ENCODE assay signal across 15 cellular contexts in genomic region chr18:79799619-79800352, GRCh38. TPM values are rescaled to one million over a fixed set of nuclear protein-coding genes. Genes with fewer than 3 reads are reported as not detected.
DNase-seq lines count a peak whose midpoint lies in the region; ATAC-seq and TF ChIP-seq lines count a peak whose summit lies in the region.
"Had no signal": no experiment of that assay in that cellular context is flagged by ENCODE, and none has a peak within 500 bp of the region (broad histone marks: within the 10 kb centered on the region; RNA-seq: fewer than 3 reads in every experiment).

No MANE protein-coding gene starts in this region.

- H3K27ac ChIP-seq in OCI-LY7 (ENCODE audit: low read depth, low read length, poor library complexity, severe bottlenecking) (peak overlapping the region; percentile 33), mesendoderm (ENCODE audit: low read depth, low read length) (no peak overlapping the region)

- H3K27ac Mint-ChIP-seq in activated naive CD4-positive, alpha-beta T cell treated with anti-CD3 and anti-CD28 coated beads, Interleukin-2, amount 50 U/mL, for 24 hours: no peak overlapping the region
- H3K27ac Mint-ChIP-seq in glutamatergic neuron (ENCODE audit: unreplicated experiment): peak overlapping the region; percentile 11
- H3K27ac Mint-ChIP-seq in stimulated activated memory B cell treated with anti-CD40 and anti-IgM and Interleukin-4, amounts not matched to agents 10 μg/mL and 1 μg/mL and 100 μg/mL, for 72 hours: peak overlapping the region; percentile 69
- H3K27ac Mint-ChIP-seq: activated naive CD4-positive, alpha-beta T cell treated with anti-CD3 and anti-CD28 coated beads for 36 hours; effector memory CD8-positive, alpha-beta T cell had no signal

- H3K4me3 ChIP-seq in OCI-LY7 (ENCODE audit: low read depth, low read length, poor library complexity, severe bottlenecking) (peak overlapping the region; percentile 48), mesendoderm (ENCODE audit: low read length) (no peak overlapping the region)

- no peaks in the 10 kb centered on the region for H3K9me2 ChIP-seq in OCI-LY7 (ENCODE audit: insufficient read depth, low read length)

- no TSS peak for BruUV-seq in OCI-LY7 (replicated peaks; lab: Mats Ljungman, UMichigan)

- H4K20me1 ChIP-seq in OCI-LY7 (ENCODE audit: insufficient read depth, low read length): no peaks in the 10 kb centered on the region

- H2BK5ac ChIP-seq in mesendoderm (ENCODE audit: low read length): no peak overlapping the region

- H3K36me3 Mint-ChIP-seq in activated naive CD4-positive, alpha-beta T cell treated with anti-CD3 and anti-CD28 coated beads, Interleukin-2, amount 50 U/mL, for 24 hours: no peaks in the 10 kb centered on the region
- H3K36me3 Mint-ChIP-seq in glutamatergic neuron (ENCODE audit: unreplicated experiment): peaks cover 15% of the 10 kb centered on the region
- no peaks in the 10 kb centered on the region for H3K36me3 Mint-ChIP-seq in stimulated activated memory B cell treated with anti-CD40 and anti-IgM and Interleukin-4, amounts not matched to agents 10 μg/mL and 1 μg/mL and 100 μg/mL, for 72 hours

- CTCF ChIA-PET in OCI-LY7 (lab: Charles Lee; ENCODE audit: unreplicated experiment): no interaction called here

- intact Hi-C loops in OCI-LY7 (cut with micrococcal nuclease; ENCODE audit: unreplicated experiment): no loop called here

- H3K79me1 ChIP-seq in mesendoderm (ENCODE audit: low read length): no peaks in the 10 kb centered on the region

- no peak overlapping the region for H3K9ac ChIP-seq in mesendoderm (ENCODE audit: low read length)

- H3K36me3 ChIP-seq in OCI-LY7 (ENCODE audit: insufficient read depth, low read length) (no peaks in the 10 kb centered on the region), mesendoderm (ENCODE audit: control insufficient read depth, insufficient read depth, low read length) (no peaks in the 10 kb centered on the region)

- H2BK15ac ChIP-seq in mesendoderm (replicated peaks; ENCODE audit: low read depth): no peak overlapping the region

- H3K9me3 ChIP-seq in OCI-LY7 (ENCODE audit: low read length): no peaks in the 10 kb centered on the region

- peaks cover 15% of the 10 kb centered on the region for H3K4me1 ChIP-seq in OCI-LY7 (ENCODE audit: insufficient read depth, low read length, poor library complexity, severe bottlenecking)
- no peaks in the 10 kb centered on the region for H3K4me1 ChIP-seq in mesendoderm (ENCODE audit: control insufficient read depth, low read depth, low read length)

- no peak overlapping the region for H4K5ac ChIP-seq in mesendoderm (ENCODE audit: low read length)

- no peak overlapping the region for H3K56ac ChIP-seq in mesendoderm (ENCODE audit: low read length)

- no peak overlapping the region for H3K18ac ChIP-seq in mesendoderm (ENCODE audit: low read length)

- TF ChIP-seq CTCF in OCI-LY7 (conservative IDR thresholded peaks at IDR 0.05; ENCODE audit: low read length) (no peak), glutamatergic neuron (IDR thresholded peaks at IDR 0.05; ENCODE audit: partially characterized antibody, unreplicated experiment) (no peak)

- WGBS in mesendoderm (ENCODE audit: extremely low coverage, insufficient coverage, low lambda C conversion rate): 100% methylated on average over 1 of the region's 30 CpGs

- H3K4me1 Mint-ChIP-seq in activated naive CD4-positive, alpha-beta T cell treated with anti-CD3 and anti-CD28 coated beads, Interleukin-2, amount 50 U/mL, for 24 hours: peaks cover 20% of the 10 kb centered on the region
- peaks cover 26% of the 10 kb centered on the region for H3K4me1 Mint-ChIP-seq in glutamatergic neuron (ENCODE audit: low read depth, unreplicated experiment)
- peaks cover 21% of the 10 kb centered on the region for H3K4me1 Mint-ChIP-seq in stimulated activated memory B cell treated with anti-CD40 and anti-IgM and Interleukin-4, amounts not matched to agents 10 μg/mL and 1 μg/mL and 100 μg/mL, for 72 hours

- H4K8ac ChIP-seq in mesendoderm (ENCODE audit: low read depth, low read length): no peak overlapping the region

- peaks cover 18% of the 10 kb centered on the region for H3K27me3 ChIP-seq in mesendoderm (ENCODE audit: insufficient read depth, low read length, poor library complexity)

- no peak overlapping the region for H3K4ac ChIP-seq in mesendoderm (ENCODE audit: low read depth, low read length)

- peak overlapping the region; percentile 33 for H3K4me3 Mint-ChIP-seq in activated naive CD4-positive, alpha-beta T cell treated with anti-CD3 and anti-CD28 coated beads, Interleukin-2, amount 50 U/mL, for 24 hours
- peak overlapping the region; percentile 81 for H3K4me3 Mint-ChIP-seq in glutamatergic neuron (ENCODE audit: unreplicated experiment)
- peak overlapping the region; percentile 36 for H3K4me3 Mint-ChIP-seq in stimulated activated memory B cell treated with anti-CD40 and anti-IgM and Interleukin-4, amounts not matched to agents 10 μg/mL and 1 μg/mL and 100 μg/mL, for 72 hours
- H3K4me3 Mint-ChIP-seq: activated naive CD4-positive, alpha-beta T cell treated with anti-CD3 and anti-CD28 coated beads for 36 hours had no signal

- peaks cover 27% of the 10 kb centered on the region for H3K27me3 Mint-ChIP-seq in activated naive CD4-positive, alpha-beta T cell treated with anti-CD3 and anti-CD28 coated beads, Interleukin-2, amount 50 U/mL, for 24 hours
- H3K27me3 Mint-ChIP-seq in glutamatergic neuron (ENCODE audit: unreplicated experiment): peaks cover 12% of the 10 kb centered on the region
- peaks cover 33% of the 10 kb centered on the region for H3K27me3 Mint-ChIP-seq in stimulated activated memory B cell treated with anti-CD40 and anti-IgM and Interleukin-4, amounts not matched to agents 10 μg/mL and 1 μg/mL and 100 μg/mL, for 72 hours

- H2AFZ ChIP-seq in OCI-LY7 (ENCODE audit: low read length): peak overlapping the region; percentile 84

- H3K79me2 ChIP-seq in OCI-LY7 (ENCODE audit: insufficient read depth, low read depth, low read length): no peaks in the 10 kb centered on the region
- H3K79me2 ChIP-seq in mesendoderm (ENCODE audit: control insufficient read depth, insufficient read depth, low read length): no peaks in the 10 kb centered on the region

- no peak for DNase-seq in activated naive CD4-positive, alpha-beta T cell (lab: John Stamatoyannopoulos, UW)
- DNase-seq in OCI-LY7 (ENCODE audit: low spot score) (peak; percentile 65), glutamatergic neuron (no peak), mesendoderm (no peak)
- no peak for DNase-seq in stimulated activated CD4-positive, alpha-beta T cell treated with anti-CD3 and anti-CD28 coated beads, Interleukin-15, amount 100 ng/mL, for 24 hours
- DNase-seq: activated naive CD4-positive, alpha-beta T cell treated with anti-CD3 and anti-CD28 coated beads for 36 hours; DMS79; effector memory CD8-positive, alpha-beta T cell; NCI-H1436 treated with DMSO at 0.1 percent for 48 hours; NCI-H526 treated with DMSO at 0.1 percent for 48 hours; SHP77 had no signal

- H2BK120ac ChIP-seq in mesendoderm (ENCODE audit: low read depth, low read length): no peak overlapping the region

- H2AK5ac ChIP-seq in mesendoderm (ENCODE audit: low read length): no peak overlapping the region

- H3K23ac ChIP-seq in mesendoderm (ENCODE audit: low read length): no peak overlapping the region

- POLR2A ChIA-PET in OCI-LY7 (lab: Charles Lee): interaction anchor here (0.6 to 1.1 kb wide), 2 partner anchors 21 to 27 kb away, joined by 3 to 6 read pairs; no protein-coding TSS in a partner anchor

- peak; percentile 71 for ATAC-seq in stimulated activated memory B cell treated with anti-CD40 and anti-IgM and Interleukin-4, amounts not matched to agents 10 μg/mL and 1 μg/mL and 100 μg/mL, for 72 hours
- ATAC-seq in esophagus mucosa: no peak
- ATAC-seq: effector memory CD8-positive, alpha-beta T cell had no signal

- H3K9me3 Mint-ChIP-seq in activated naive CD4-positive, alpha-beta T cell treated with anti-CD3 and anti-CD28 coated beads, Interleukin-2, amount 50 U/mL, for 24 hours: no peaks in the 10 kb centered on the region
- H3K9me3 Mint-ChIP-seq in glutamatergic neuron (ENCODE audit: unreplicated experiment): peaks cover 20% of the 10 kb centered on the region
- no peaks in the 10 kb centered on the region for H3K9me3 Mint-ChIP-seq in stimulated activated memory B cell treated with anti-CD40 and anti-IgM and Interleukin-4, amounts not matched to agents 10 μg/mL and 1 μg/mL and 100 μg/mL, for 72 hours
- H3K9me3 Mint-ChIP-seq: activated naive CD4-positive, alpha-beta T cell treated with anti-CD3 and anti-CD28 coated beads for 36 hours; effector memory CD8-positive, alpha-beta T cell had no signal

- H3K4me2 ChIP-seq in OCI-LY7 (ENCODE audit: low read length): peak overlapping the region; percentile 65
- no peak overlapping the region for H3K4me2 ChIP-seq in mesendoderm (ENCODE audit: low read length)

RNA-seq across cellular contexts. Expression of gene KCNG2, which starts 2.0 kb away (rescaled TPM):
- total RNA-seq in OCI-LY7 (2014; rRNA removed; shearing (Covaris generic)): not detected in 2 replicates
- total RNA-seq in OCI-LY7 (2022) (not detected in 2 replicates), glutamatergic neuron (ENCODE audit: unreplicated experiment) (1.6 TPM), esophagus mucosa (0.20 TPM)
- polyA plus RNA-seq in mesendoderm (2013, experiment 1 of 2): 0.04 TPM
- not detected for polyA plus RNA-seq in mesendoderm (2013, experiment 2 of 2)
- total RNA-seq: activated naive CD4-positive, alpha-beta T cell treated with anti-CD3 and anti-CD28 coated beads for 36 hours; osteocyte had no signal
